In the genomic region with DNA sequence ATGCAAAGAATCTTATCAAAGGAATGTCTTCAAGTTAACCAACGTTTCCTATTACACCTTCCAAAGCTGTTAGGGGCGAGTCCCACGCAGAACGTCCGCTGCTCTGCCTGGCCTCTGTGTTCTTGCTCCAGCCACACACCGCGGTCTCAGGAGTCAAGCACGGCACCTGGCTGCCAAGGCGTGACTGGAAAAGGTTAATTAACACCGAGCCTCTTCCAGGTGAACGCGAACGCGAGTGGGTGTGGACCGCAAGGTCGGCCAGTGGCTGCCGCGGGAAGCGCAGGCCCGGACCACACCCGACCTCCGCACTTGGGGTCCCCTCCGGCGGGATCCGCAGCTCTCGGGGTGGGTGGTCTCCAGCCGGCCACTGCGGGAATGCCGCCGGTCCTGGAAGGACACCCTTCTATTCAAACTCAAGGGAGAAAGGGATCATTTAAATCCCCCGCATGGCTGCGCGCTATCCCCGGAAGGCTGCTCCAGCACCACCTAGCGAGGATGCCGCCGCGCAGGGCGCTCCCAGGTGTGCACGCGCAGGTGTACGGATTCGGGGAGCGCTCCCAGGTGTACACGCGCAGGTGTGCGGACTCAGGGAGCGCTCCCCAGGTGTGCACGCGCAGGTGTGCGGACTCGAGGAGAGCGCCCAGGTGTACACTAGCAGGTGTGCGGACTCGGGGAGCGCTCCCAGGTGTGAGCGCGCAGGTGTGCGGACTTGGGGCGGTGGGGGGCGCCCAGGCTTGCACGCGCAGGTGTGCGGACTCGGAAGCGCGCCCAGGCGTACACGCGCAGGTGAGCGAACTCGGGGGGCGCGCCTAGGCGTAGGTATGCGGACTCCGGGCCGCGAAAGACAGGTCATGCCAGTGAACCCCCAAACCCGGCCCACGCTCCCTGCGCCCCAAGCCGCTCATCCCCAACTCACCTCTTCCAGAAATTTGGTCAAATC, we compare ENCODE assay signal across 1 cellular context.
A peak's percentile ranks its signal among the peaks of the same experiment; 100 is the strongest.
TF ChIP-seq lines count a peak whose summit lies in the region.

No MANE protein-coding gene starts in this region.

TF ChIP-seq in HepG2, 621 proteins besides CTCF, POLR2A, EP300 and RAD21 (continued from another document):
- TF ChIP-seq ZEB1 (IDR thresholded peaks at IDR 0.05; ENCODE audit: insufficient replicate concordance, low read depth) = peak; percentile 100
- TF ChIP-seq, protein P1, sequence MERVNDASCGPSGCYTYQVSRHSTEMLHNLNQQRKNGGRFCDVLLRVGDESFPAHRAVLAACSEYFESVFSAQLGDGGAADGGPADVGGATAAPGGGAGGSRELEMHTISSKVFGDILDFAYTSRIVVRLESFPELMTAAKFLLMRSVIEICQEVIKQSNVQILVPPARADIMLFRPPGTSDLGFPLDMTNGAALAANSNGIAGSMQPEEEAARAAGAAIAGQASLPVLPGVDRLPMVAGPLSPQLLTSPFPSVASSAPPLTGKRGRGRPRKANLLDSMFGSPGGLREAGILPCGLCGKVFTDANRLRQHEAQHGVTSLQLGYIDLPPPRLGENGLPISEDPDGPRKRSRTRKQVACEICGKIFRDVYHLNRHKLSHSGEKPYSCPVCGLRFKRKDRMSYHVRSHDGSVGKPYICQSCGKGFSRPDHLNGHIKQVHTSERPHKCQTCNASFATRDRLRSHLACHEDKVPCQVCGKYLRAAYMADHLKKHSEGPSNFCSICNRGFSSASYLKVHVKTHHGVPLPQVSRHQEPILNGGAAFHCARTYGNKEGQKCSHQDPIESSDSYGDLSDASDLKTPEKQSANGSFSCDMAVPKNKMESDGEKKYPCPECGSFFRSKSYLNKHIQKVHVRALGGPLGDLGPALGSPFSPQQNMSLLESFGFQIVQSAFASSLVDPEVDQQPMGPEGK (CRISPR knock-in tag; IDR thresholded peaks at IDR 0.05) = no peak
- no peak for TF ChIP-seq ZBTB25 (CRISPR knock-in tag; IDR thresholded peaks at IDR 0.05)
- peak; percentile 20; the same call in 1 of the 2 replicates for TF ChIP-seq CBX5 (CRISPR knock-in tag; IDR thresholded peaks at IDR 0.05; ENCODE audit: borderline replicate concordance)
- no peak for TF ChIP-seq MTF1 (CRISPR knock-in tag; IDR thresholded peaks at IDR 0.05)
- TF ChIP-seq ZFP91 (CRISPR knock-in tag; IDR thresholded peaks at IDR 0.05; ENCODE audit: borderline replicate concordance) = no peak
- TF ChIP-seq ZNF619 (CRISPR knock-in tag; IDR thresholded peaks at IDR 0.05) = 0 out of 2 replicates have a peak, but pooled peaks have one; percentile 62
- TF ChIP-seq ZNF816 (CRISPR knock-in tag; IDR thresholded peaks at IDR 0.05; ENCODE audit: borderline replicate concordance) = peak; percentile 76
- TF ChIP-seq BRCA1 (CRISPR knock-in tag; IDR thresholded peaks at IDR 0.05) = 0 out of 2 replicates have a peak, but pooled peaks have one; percentile 42
- TF ChIP-seq, protein P2, sequence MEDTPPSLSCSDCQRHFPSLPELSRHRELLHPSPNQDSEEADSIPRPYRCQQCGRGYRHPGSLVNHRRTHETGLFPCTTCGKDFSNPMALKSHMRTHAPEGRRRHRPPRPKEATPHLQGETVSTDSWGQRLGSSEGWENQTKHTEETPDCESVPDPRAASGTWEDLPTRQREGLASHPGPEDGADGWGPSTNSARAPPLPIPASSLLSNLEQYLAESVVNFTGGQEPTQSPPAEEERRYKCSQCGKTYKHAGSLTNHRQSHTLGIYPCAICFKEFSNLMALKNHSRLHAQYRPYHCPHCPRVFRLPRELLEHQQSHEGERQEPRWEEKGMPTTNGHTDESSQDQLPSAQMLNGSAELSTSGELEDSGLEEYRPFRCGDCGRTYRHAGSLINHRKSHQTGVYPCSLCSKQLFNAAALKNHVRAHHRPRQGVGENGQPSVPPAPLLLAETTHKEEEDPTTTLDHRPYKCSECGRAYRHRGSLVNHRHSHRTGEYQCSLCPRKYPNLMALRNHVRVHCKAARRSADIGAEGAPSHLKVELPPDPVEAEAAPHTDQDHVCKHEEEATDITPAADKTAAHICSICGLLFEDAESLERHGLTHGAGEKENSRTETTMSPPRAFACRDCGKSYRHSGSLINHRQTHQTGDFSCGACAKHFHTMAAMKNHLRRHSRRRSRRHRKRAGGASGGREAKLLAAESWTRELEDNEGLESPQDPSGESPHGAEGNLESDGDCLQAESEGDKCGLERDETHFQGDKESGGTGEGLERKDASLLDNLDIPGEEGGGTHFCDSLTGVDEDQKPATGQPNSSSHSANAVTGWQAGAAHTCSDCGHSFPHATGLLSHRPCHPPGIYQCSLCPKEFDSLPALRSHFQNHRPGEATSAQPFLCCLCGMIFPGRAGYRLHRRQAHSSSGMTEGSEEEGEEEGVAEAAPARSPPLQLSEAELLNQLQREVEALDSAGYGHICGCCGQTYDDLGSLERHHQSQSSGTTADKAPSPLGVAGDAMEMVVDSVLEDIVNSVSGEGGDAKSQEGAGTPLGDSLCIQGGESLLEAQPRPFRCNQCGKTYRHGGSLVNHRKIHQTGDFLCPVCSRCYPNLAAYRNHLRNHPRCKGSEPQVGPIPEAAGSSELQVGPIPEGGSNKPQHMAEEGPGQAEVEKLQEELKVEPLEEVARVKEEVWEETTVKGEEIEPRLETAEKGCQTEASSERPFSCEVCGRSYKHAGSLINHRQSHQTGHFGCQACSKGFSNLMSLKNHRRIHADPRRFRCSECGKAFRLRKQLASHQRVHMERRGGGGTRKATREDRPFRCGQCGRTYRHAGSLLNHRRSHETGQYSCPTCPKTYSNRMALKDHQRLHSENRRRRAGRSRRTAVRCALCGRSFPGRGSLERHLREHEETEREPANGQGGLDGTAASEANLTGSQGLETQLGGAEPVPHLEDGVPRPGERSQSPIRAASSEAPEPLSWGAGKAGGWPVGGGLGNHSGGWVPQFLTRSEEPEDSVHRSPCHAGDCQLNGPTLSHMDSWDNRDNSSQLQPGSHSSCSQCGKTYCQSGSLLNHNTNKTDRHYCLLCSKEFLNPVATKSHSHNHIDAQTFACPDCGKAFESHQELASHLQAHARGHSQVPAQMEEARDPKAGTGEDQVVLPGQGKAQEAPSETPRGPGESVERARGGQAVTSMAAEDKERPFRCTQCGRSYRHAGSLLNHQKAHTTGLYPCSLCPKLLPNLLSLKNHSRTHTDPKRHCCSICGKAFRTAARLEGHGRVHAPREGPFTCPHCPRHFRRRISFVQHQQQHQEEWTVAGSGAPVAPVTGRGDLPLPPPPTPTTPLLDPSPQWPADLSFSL (CRISPR knock-in tag; IDR thresholded peaks at IDR 0.05) = peak; percentile 76
- TF ChIP-seq BRD4 (CRISPR knock-in tag; IDR thresholded peaks at IDR 0.05) = no peak
- TF ChIP-seq, protein P3, sequence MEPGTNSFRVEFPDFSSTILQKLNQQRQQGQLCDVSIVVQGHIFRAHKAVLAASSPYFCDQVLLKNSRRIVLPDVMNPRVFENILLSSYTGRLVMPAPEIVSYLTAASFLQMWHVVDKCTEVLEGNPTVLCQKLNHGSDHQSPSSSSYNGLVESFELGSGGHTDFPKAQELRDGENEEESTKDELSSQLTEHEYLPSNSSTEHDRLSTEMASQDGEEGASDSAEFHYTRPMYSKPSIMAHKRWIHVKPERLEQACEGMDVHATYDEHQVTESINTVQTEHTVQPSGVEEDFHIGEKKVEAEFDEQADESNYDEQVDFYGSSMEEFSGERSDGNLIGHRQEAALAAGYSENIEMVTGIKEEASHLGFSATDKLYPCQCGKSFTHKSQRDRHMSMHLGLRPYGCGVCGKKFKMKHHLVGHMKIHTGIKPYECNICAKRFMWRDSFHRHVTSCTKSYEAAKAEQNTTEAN (CRISPR knock-in tag; conservative IDR thresholded peaks at IDR 0.05) = peak; percentile 63; the same call in 1 of the 2 replicates
- 0 out of 2 replicates have a peak, but pooled peaks have one; percentile 7 for TF ChIP-seq ZFYVE20 (CRISPR knock-in tag; IDR thresholded peaks at IDR 0.05; ENCODE audit: borderline replicate concordance, low read depth)
- TF ChIP-seq ZNF430 (CRISPR knock-in tag; IDR thresholded peaks at IDR 0.05) = 0 out of 2 replicates have a peak, but pooled peaks have one; percentile 57
- TF ChIP-seq NCOA5 (CRISPR knock-in tag; IDR thresholded peaks at IDR 0.05) = no peak
- TF ChIP-seq, protein P4, sequence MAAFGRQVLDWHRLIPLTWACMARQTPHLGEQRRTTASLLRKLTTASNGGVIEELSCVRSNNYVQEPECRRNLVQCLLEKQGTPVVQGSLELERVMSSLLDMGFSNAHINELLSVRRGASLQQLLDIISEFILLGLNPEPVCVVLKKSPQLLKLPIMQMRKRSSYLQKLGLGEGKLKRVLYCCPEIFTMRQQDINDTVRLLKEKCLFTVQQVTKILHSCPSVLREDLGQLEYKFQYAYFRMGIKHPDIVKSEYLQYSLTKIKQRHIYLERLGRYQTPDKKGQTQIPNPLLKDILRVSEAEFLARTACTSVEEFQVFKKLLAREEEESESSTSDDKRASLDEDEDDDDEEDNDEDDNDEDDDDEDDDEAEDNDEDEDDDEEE (CRISPR knock-in tag; IDR thresholded peaks at IDR 0.05) = peak; percentile 78
- TF ChIP-seq, protein P5, sequence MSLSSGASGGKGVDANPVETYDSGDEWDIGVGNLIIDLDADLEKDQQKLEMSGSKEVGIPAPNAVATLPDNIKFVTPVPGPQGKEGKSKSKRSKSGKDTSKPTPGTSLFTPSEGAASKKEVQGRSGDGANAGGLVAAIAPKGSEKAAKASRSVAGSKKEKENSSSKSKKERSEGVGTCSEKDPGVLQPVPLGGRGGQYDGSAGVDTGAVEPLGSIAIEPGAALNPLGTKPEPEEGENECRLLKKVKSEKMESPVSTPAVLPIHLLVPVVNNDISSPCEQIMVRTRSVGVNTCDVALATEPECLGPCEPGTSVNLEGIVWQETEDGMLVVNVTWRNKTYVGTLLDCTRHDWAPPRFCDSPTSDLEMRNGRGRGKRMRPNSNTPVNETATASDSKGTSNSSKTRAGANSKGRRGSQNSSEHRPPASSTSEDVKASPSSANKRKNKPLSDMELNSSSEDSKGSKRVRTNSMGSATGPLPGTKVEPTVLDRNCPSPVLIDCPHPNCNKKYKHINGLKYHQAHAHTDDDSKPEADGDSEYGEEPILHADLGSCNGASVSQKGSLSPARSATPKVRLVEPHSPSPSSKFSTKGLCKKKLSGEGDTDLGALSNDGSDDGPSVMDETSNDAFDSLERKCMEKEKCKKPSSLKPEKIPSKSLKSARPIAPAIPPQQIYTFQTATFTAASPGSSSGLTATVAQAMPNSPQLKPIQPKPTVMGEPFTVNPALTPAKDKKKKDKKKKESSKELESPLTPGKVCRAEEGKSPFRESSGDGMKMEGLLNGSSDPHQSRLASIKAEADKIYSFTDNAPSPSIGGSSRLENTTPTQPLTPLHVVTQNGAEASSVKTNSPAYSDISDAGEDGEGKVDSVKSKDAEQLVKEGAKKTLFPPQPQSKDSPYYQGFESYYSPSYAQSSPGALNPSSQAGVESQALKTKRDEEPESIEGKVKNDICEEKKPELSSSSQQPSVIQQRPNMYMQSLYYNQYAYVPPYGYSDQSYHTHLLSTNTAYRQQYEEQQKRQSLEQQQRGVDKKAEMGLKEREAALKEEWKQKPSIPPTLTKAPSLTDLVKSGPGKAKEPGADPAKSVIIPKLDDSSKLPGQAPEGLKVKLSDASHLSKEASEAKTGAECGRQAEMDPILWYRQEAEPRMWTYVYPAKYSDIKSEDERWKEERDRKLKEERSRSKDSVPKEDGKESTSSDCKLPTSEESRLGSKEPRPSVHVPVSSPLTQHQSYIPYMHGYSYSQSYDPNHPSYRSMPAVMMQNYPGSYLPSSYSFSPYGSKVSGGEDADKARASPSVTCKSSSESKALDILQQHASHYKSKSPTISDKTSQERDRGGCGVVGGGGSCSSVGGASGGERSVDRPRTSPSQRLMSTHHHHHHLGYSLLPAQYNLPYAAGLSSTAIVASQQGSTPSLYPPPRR (CRISPR knock-in tag; IDR thresholded peaks at IDR 0.05; ENCODE audit: borderline replicate concordance) = 0 out of 2 replicates have a peak, but pooled peaks have one; percentile 31
- TF ChIP-seq LCORL (IDR thresholded peaks at IDR 0.05) = no peak
- TF ChIP-seq LCORL (CRISPR knock-in tag; IDR thresholded peaks at IDR 0.05) = peak; percentile 34; the same call in 1 of the 2 replicates
- TF ChIP-seq POGZ (CRISPR knock-in tag; IDR thresholded peaks at IDR 0.05) = peak; percentile 25; the same call in 1 of the 2 replicates
- 0 out of 2 replicates have a peak, but pooled peaks have one; percentile 23 for TF ChIP-seq HOXA5 (CRISPR knock-in tag; IDR thresholded peaks at IDR 0.05)
- no peak for TF ChIP-seq DNMT3B (CRISPR knock-in tag; conservative IDR thresholded peaks at IDR 0.05)
- TF ChIP-seq SNRNP70 (IDR thresholded peaks at IDR 0.05; ENCODE audit: low read depth, low read length) = no peak
